Comparison of ENCODE assay signal across 8 cellular contexts in genomic region chr1:167219646-167220536, GRCh38. TPM values are rescaled to one million over a fixed set of nuclear protein-coding genes. Genes with fewer than 3 reads are reported as not detected.
DNase-seq lines count a peak whose midpoint lies in the region; TF ChIP-seq lines count a peak whose summit lies in the region.

No MANE protein-coding gene starts in this region.

- H3K27me3 ChIP-seq in HAP-1 (ENCODE audit: low read depth) (no peaks in the 10 kb centered on the region), MG63 (no peaks in the 10 kb centered on the region), stomach smooth muscle (ENCODE audit: control insufficient read depth in 1 of 2, insufficient read depth in 2 of 2, low read length in 2 of 2) (no peaks in the 10 kb centered on the region)

- DNase-seq in HAP-1 (ENCODE audit: low spot score in 2 of 2) (peak; percentile 89 to 95), MG63 (peak; percentile 81), foreskin fibroblast (peak; percentile 43 to 78), neural crest cell (ENCODE audit: low read depth, low spot score) (peak; percentile 69)
- DNase-seq in activated effector memory CD4-positive, alpha-beta T cell treated with anti-CD3 and anti-CD28 coated beads, Interleukin-2, amount 50 U/mL, for 16 hours: peak; percentile 96

- peak overlapping the region; percentile 98 for H3K27ac Mint-ChIP-seq in neural crest cell (ENCODE audit: unreplicated experiment)

- TF ChIP-seq CTCF in foreskin fibroblast (IDR thresholded peaks at IDR 0.05; ENCODE audit: low read depth, low read length) (no peak), neural crest cell (conservative IDR thresholded peaks at IDR 0.05) (no peak)

- peak overlapping the region; percentile 88 for H3K4me3 ChIP-seq in HAP-1
- peak overlapping the region; percentile 75 for H3K4me3 ChIP-seq in MG63
- peak overlapping the region; percentile 97 to 98 for H3K4me3 ChIP-seq in foreskin fibroblast (ENCODE audit: low read depth in 1 of 2, low read length in 2 of 2)
- peak overlapping the region; percentile 71 to 96 for H3K4me3 ChIP-seq in stomach smooth muscle (ENCODE audit: low read length in 2 of 2)

- peak; percentile 74 for TF ChIP-seq POLR2A in Raji (IDR thresholded peaks at IDR 0.05; ENCODE audit: insufficient read depth, low read depth, low read length)

- no peaks in the 10 kb centered on the region for H3K36me3 ChIP-seq in ES-I3 (ENCODE audit: insufficient read depth, low read length)
- H3K36me3 ChIP-seq in HAP-1 (replicated peaks): no peaks in the 10 kb centered on the region
- no peaks in the 10 kb centered on the region for H3K36me3 ChIP-seq in MG63
- no peaks in the 10 kb centered on the region for H3K36me3 ChIP-seq in stomach smooth muscle (ENCODE audit: control insufficient read depth in 2 of 2, insufficient read depth in 2 of 2, low read length in 2 of 2)

- in situ Hi-C loops in HAP-1 (cut with MboI; ENCODE audit: low sequenced_read_pairs): no loop called here

- peak overlapping the region; percentile 99 for H3K4me3 Mint-ChIP-seq in neural crest cell

- H3K4me1 Mint-ChIP-seq in neural crest cell: peaks cover 40% of the 10 kb centered on the region

- H3K9ac ChIP-seq in ES-I3 (ENCODE audit: low read depth, low read length): peak overlapping the region; percentile 100
- peak overlapping the region; percentile 69 to 78 for H3K9ac ChIP-seq in stomach smooth muscle (ENCODE audit: low read length in 2 of 2)

- peaks cover 7% of the 10 kb centered on the region for H3K27me3 Mint-ChIP-seq in neural crest cell (ENCODE audit: low read depth)

- H3K36me3 Mint-ChIP-seq in neural crest cell (ENCODE audit: low read depth): no peaks in the 10 kb centered on the region

- peak overlapping the region; percentile 60 for H3K27ac ChIP-seq in stomach smooth muscle (ENCODE audit: low read length)

- H3K9me3 Mint-ChIP-seq in neural crest cell: peaks cover 6% of the 10 kb centered on the region

- no peaks in the 10 kb centered on the region for H3K9me3 ChIP-seq in ES-I3 (ENCODE audit: control insufficient read depth, insufficient read depth, low read length)
- H3K9me3 ChIP-seq in HAP-1: no peaks in the 10 kb centered on the region
- H3K9me3 ChIP-seq in MG63: no peaks in the 10 kb centered on the region
- H3K9me3 ChIP-seq in stomach smooth muscle (ENCODE audit: control insufficient read depth in 2 of 2, low read length in 2 of 2): no peaks in the 10 kb centered on the region

- H3K4me1 ChIP-seq in ES-I3 (ENCODE audit: insufficient read depth, low read length): peaks cover 25% of the 10 kb centered on the region
- H3K4me1 ChIP-seq in HAP-1: peaks cover 14% of the 10 kb centered on the region
- H3K4me1 ChIP-seq in stomach smooth muscle (ENCODE audit: control insufficient read depth, insufficient read depth, low read length): peaks cover 9% of the 10 kb centered on the region

RNA-seq across cellular contexts. Expression of gene POU2F1, which starts 0.8 kb away (rescaled TPM):
- 3.9 and 5.5 TPM in 2 replicates for total RNA-seq in MG63 (2014; rRNA removed; shearing (Covaris generic); ENCODE audit: low replicate concordance)
- total RNA-seq in neural crest cell: 40.1 and 52.6 TPM in 2 replicates

Comparison
In these comparisons a context has a peak if more than half of its experiments do, and no peak if none do; other contexts are left out.
1. Peak in every context shown above with its lines: DNase-seq, H3K4me3 ChIP-seq and H3K27ac ChIP-seq.